ENCODE assay signal across 8 cellular contexts in the genomic region with DNA sequence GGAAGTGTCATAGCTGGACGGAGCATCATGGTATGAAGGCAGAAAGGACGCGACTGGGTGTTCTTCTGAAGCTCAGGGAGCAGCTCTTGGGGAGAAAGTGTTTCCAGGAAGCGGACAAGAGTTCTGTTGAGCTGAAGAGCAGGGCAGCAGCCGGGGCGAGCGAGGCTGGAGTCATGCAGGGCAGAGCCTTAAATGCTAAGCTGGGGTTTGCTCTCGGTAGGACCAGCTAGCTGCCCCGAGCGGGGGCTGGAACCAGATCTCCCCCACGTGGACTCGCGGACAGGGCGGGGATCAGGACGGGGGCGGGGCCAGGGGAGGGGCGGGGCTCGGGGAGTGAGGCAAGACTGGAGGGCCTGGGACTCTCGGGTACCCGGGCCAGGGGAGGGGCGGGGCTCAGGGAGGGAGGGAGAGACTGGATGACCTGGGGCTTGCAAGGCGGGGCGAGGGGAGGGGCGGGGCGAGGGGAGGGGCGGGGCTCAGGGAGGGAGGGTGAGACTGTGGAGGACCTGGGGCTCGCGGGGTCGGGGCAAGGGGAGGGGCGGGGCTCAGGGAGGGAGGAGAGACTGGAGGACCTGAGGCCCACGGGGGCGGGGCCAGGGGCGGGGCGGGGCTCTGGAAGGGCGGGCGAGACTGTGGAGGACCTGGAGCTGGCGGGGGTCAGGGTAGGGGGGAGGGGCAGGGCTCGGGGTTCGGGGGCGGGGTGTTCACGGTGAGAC. TPM values are rescaled to one million over a fixed set of nuclear protein-coding genes. Genes with fewer than 3 reads are reported as not detected.
DNase-seq lines count a peak whose midpoint lies in the region; ATAC-seq and TF ChIP-seq lines count a peak whose summit lies in the region.

No MANE protein-coding gene starts in this region.

- no peaks in the 10 kb centered on the region for H3K9me3 Mint-ChIP-seq in HFFc6
- no peaks in the 10 kb centered on the region for H3K9me3 Mint-ChIP-seq in type B pancreatic cell

- H3K36me3 Mint-ChIP-seq in HFFc6 (ENCODE audit: low read depth) (peaks cover 9% of the 10 kb centered on the region), type B pancreatic cell (no peaks in the 10 kb centered on the region)

- intact Hi-C loops in left cardiac atrium (cut with DNase I) (loop anchor here in 1 of 2 donors (5.0 to 10.0 kb wide), 2 partner anchors 95 to 228 kb away; a partner anchor contains a TSS), posterior cingulate gyrus (cut with DNase I) (loop anchor here (5.0 kb wide), 1 partner anchor 95 kb away; a partner anchor contains a TSS)

- TF ChIP-seq CTCF in HFFc6 (IDR thresholded peaks at IDR 0.05) (no peak), type B pancreatic cell (conservative IDR thresholded peaks at IDR 0.05) (no peak)

- H3K27ac Mint-ChIP-seq in HFFc6 (peak overlapping the region; percentile 78), type B pancreatic cell (peak overlapping the region; percentile 71)

- peak; percentile 85 for DNase-seq in G401 (ENCODE audit: low spot score)
- peak; percentile 88 for DNase-seq in HFFc6
- peak; percentile 86 for DNase-seq in NCI-H1105 (lab: John Stamatoyannopoulos, UW)
- peak; percentile 84 to 93 (median 87) for DNase-seq in T-helper 1 cell
- DNase-seq in amniotic epithelial cell (ENCODE audit: low read depth) = peak; percentile 95
- peak; percentile 96 for DNase-seq in left cardiac atrium
- peak; percentile 51 to 94 (median 76) for DNase-seq in posterior cingulate gyrus
- peak; percentile 87 for DNase-seq in type B pancreatic cell (ENCODE audit: extremely low spot score, unreplicated experiment)

- H3K4me3 Mint-ChIP-seq in HFFc6 (peak overlapping the region; percentile 94), type B pancreatic cell (peak overlapping the region; percentile 87)

- peak; percentile 89 to 94 for ATAC-seq in left cardiac atrium

- H3K4me1 Mint-ChIP-seq in HFFc6 (ENCODE audit: low read depth) (peaks cover 37% of the 10 kb centered on the region), type B pancreatic cell (ENCODE audit: unreplicated experiment) (peaks cover 28% of the 10 kb centered on the region)

- no peaks in the 10 kb centered on the region; the same call in 1 of the 2 replicates for H3K27me3 Mint-ChIP-seq in HFFc6 (ENCODE audit: insufficient read depth)
- H3K27me3 Mint-ChIP-seq in type B pancreatic cell = peaks cover 3% of the 10 kb centered on the region

- in situ Hi-C loops in G401 (cut with HindIII; ENCODE audit: low sequenced_read_pairs) = no loop called here

RNA-seq across cellular contexts. Expression of a gene that starts 0.5 kb away (rescaled TPM):
- total RNA-seq in G401 (2014; rRNA removed; shearing (Covaris generic)) = 29.3 and 42.7 TPM in 2 replicates
- 10 to 100 TPM; 51.1 to 75.4 (median 61.1) TPM for total RNA-seq in HFFc6 (2021; fragmentation: NEBNext Ultra II Directional; extraction: Animal tissue kit (Norgen Biotek cat#: 25700))
- 10 to 100 TPM; 41.0 to 46.7 TPM for total RNA-seq in left cardiac atrium
- 24.6 and 25.8 TPM in 2 replicates for total RNA-seq in type B pancreatic cell (ENCODE audit: low replicate concordance)

Comparison
In these comparisons a context has a peak if more than half of its experiments do, and no peak if none do; other contexts are left out.
1. Peak in every context shown above with its lines: DNase-seq and ATAC-seq.